In the genomic region with DNA sequence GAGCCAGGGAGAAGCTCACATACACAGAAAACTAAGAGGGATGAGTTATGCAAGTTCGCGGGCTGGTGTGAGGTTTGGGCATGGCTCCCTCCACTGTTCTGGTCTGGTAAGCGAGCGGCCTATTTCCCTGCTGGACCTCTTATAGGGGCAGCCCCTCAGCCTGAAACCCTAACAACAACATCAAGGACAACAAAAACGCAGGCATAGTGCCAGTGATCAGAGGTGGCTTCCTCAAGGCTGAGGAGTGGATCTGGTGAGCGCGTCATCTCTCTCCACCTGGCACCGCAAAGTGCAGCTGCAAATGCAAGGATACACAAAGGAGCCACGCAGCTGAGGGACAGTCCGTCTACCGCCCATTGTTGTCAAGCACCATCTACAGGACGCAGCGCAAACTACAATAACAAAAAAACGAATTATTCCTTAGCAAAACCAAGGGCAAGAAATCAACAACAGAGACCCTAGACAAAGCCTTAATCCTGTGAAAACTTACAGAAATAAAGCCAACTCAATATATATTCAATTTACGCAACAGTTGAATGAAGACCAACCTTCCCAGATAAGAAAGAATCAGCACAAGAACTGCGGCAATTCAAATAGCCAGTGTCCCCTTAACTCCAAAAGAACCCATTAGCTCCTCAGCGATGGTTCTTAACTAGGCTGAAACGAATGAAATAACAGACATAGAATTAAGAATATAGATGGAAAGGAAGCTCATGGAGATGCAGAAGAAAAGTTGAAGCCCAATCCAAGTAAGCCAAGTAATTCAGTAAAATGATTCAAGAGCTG, we compare ENCODE assay signal across 9 cellular contexts. TPM values are rescaled to one million over a fixed set of nuclear protein-coding genes. Genes with fewer than 3 reads are reported as not detected.
DNase-seq lines count a peak whose midpoint lies in the region; TF ChIP-seq lines count a peak whose summit lies in the region.
"Had no signal": no experiment of that assay in that cellular context is flagged by ENCODE, and none has a peak within 500 bp of the region (broad histone marks: within the 10 kb centered on the region; RNA-seq: fewer than 3 reads in every experiment).

No MANE protein-coding gene starts in this region.

- WGBS in liver = 47% methylated on average over 18 of the region's 18 CpGs
- WGBS in ovary, 3 donors = 46 to 54% (median 52%) methylated on average over 18 of the region's 18 CpGs

- H3K9me3 ChIP-seq in liver (ENCODE audit: control insufficient read depth in 4 of 4, low read length in 3 of 4) (no peaks in the 10 kb centered on the region), ovary (no peaks in the 10 kb centered on the region)

- no peak for TF ChIP-seq POLR2A in ovary (IDR thresholded peaks at IDR 0.05)

- DNase-seq in GM06990 (ENCODE audit: extremely low read depth, insufficient read length) (no peak), HT-29 (ENCODE audit: low spot score) (peak; percentile 41), RWPE1 (ENCODE audit: low spot score) (peak; percentile 12), middle frontal gyrus (ENCODE audit: extremely low spot score, low spot score) (no peak), ovary (no peak), GM19238 (ENCODE audit: insufficient read length, low spot score) (no peak)
- DNase-seq in activated naive CD4-positive, alpha-beta T cell treated with Interleukin-2 at 50 U/mL for 16 hours = no peak
- DNase-seq: anterior cingulate cortex had no signal

- POLR2A ChIA-PET in RWPE1 (lab: Yijun Ruan, JAX; ENCODE audit: low non-redundant PET) = no interaction called here

- H3K27ac ChIP-seq in RWPE1 (no peak overlapping the region), liver (ENCODE audit: low read depth in 1 of 2, low read length in 2 of 2) (no peak overlapping the region), ovary (no peak overlapping the region)

- H3K4me1 ChIP-seq in liver (ENCODE audit: control insufficient read depth in 4 of 4, insufficient read depth in 4 of 4, low read length in 3 of 4) = no peaks in the 10 kb centered on the region
- H3K4me1 ChIP-seq in ovary (ENCODE audit: insufficient read depth) = no peaks in the 10 kb centered on the region

- no peak overlapping the region for H3K4me3 ChIP-seq in GM06990 (replicated peaks; ENCODE audit: low read depth, low read length)
- no peak overlapping the region for H3K4me3 ChIP-seq in liver (ENCODE audit: low read depth in 1 of 3, low read length in 3 of 3)
- no peak overlapping the region for H3K4me3 ChIP-seq in ovary

- no peaks in the 10 kb centered on the region for H3K27me3 ChIP-seq in GM06990 (replicated peaks; ENCODE audit: control insufficient read depth, insufficient read depth, low read length)
- no peaks in the 10 kb centered on the region for H3K27me3 ChIP-seq in liver (ENCODE audit: control insufficient read depth in 4 of 4, insufficient read depth in 4 of 4, low read length in 3 of 4)
- no peaks in the 10 kb centered on the region for H3K27me3 ChIP-seq in ovary

- TF ChIP-seq CTCF in GM06990 (IDR thresholded peaks at IDR 0.05; ENCODE audit: insufficient read depth, low read length, poor library complexity, severe bottlenecking) = peak; percentile 48
- no peak for TF ChIP-seq CTCF in RWPE1 (conservative IDR thresholded peaks at IDR 0.05; ENCODE audit: low read depth)
- TF ChIP-seq CTCF in liver (IDR thresholded peaks at IDR 0.05; ENCODE audit: low read depth, low read length, missing input control) = no peak
- no peak for TF ChIP-seq CTCF in ovary (IDR thresholded peaks at IDR 0.05)

- intact Hi-C loops in ovary (cut with DNase I) = no loop called here

- TF ChIP-seq RAD21 in liver (IDR thresholded peaks at IDR 0.05) = peak; percentile 43 to 54

- TF ChIP-seq EP300 in ovary (IDR thresholded peaks at IDR 0.05) = no peak

- H3K36me3 ChIP-seq in GM06990 (ENCODE audit: control insufficient read depth, insufficient read depth, low read length) (no peaks in the 10 kb centered on the region), liver (ENCODE audit: control insufficient read depth in 4 of 4, insufficient read depth in 3 of 4, low read depth in 1 of 4, low read length in 3 of 4) (no peaks in the 10 kb centered on the region), ovary (no peaks in the 10 kb centered on the region)

- CTCF ChIA-PET in RWPE1 (lab: Yijun Ruan, JAX) = interaction anchor here (0.5 to 0.8 kb wide), 6 partner anchors 20 to 622 kb away, joined by 3 to 5 read pairs (median 4); no protein-coding TSS in a partner anchor

- no peak overlapping the region for H3K9ac ChIP-seq in liver (ENCODE audit: low read depth in 1 of 2, low read length in 2 of 2)

TF ChIP-seq in liver, 16 proteins besides CTCF, POLR2A, EP300 and RAD21:
- TF ChIP-seq, protein P1, sequence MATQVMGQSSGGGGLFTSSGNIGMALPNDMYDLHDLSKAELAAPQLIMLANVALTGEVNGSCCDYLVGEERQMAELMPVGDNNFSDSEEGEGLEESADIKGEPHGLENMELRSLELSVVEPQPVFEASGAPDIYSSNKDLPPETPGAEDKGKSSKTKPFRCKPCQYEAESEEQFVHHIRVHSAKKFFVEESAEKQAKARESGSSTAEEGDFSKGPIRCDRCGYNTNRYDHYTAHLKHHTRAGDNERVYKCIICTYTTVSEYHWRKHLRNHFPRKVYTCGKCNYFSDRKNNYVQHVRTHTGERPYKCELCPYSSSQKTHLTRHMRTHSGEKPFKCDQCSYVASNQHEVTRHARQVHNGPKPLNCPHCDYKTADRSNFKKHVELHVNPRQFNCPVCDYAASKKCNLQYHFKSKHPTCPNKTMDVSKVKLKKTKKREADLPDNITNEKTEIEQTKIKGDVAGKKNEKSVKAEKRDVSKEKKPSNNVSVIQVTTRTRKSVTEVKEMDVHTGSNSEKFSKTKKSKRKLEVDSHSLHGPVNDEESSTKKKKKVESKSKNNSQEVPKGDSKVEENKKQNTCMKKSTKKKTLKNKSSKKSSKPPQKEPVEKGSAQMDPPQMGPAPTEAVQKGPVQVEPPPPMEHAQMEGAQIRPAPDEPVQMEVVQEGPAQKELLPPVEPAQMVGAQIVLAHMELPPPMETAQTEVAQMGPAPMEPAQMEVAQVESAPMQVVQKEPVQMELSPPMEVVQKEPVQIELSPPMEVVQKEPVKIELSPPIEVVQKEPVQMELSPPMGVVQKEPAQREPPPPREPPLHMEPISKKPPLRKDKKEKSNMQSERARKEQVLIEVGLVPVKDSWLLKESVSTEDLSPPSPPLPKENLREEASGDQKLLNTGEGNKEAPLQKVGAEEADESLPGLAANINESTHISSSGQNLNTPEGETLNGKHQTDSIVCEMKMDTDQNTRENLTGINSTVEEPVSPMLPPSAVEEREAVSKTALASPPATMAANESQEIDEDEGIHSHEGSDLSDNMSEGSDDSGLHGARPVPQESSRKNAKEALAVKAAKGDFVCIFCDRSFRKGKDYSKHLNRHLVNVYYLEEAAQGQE (IDR thresholded peaks at IDR 0.05) = no peak
- TF ChIP-seq TAF1 (conservative IDR thresholded peaks at IDR 0.05) (no peak), EGR1 (IDR thresholded peaks at IDR 0.05; ENCODE audit: low read depth in 2 of 2) (no peak), YY1 (IDR thresholded peaks at IDR 0.05) (no peak), JUND (IDR thresholded peaks at IDR 0.05) (no peak), FOXA2 (IDR thresholded peaks at IDR 0.05) (no peak), HNF4A (conservative IDR thresholded peaks at IDR 0.05) (no peak), SP1 (IDR thresholded peaks at IDR 0.05) (no peak)

RNA-seq across cellular contexts. Expression of a gene that starts 9.2 kb away (rescaled TPM):
- total RNA-seq in HT-29 (2014; rRNA removed; shearing (Covaris generic)) = not detected in 2 replicates
- total RNA-seq in liver = not detected
- not detected for polyA plus RNA-seq in liver
- total RNA-seq in ovary = not detected
- polyA plus RNA-seq in ovary = not detected

RNA-seq across cellular contexts. Expression of a gene that starts 18.8 kb away (rescaled TPM):
- total RNA-seq in HT-29 (2014; rRNA removed; shearing (Covaris generic)) = not detected in 2 replicates
- not detected for total RNA-seq in liver
- polyA plus RNA-seq in liver = not detected
- total RNA-seq in ovary = not detected
- polyA plus RNA-seq in ovary = not detected

Comparison
In these comparisons a context has a peak if more than half of its experiments do, and no peak if none do; other contexts are left out.
1. DNase-seq: peak in HT-29 (single experiment) and RWPE1 (single experiment); none in GM06990 (single experiment), middle frontal gyrus (single experiment), ovary (0 of 5), GM19238 (single experiment) and activated naive CD4-positive, alpha-beta T cell treated with Interleukin-2 at 50 U/mL for 16 hours (single experiment).